In genomic region chr12:50039151-50039835, GRCh38 we compare ENCODE assay signal across 8 cellular contexts. TPM values are rescaled to one million over a fixed set of nuclear protein-coding genes. Genes with fewer than 3 reads are reported as not detected.
A peak's percentile ranks its signal among the peaks of the same experiment; 100 is the strongest.
DNase-seq lines count a peak whose midpoint lies in the region; ATAC-seq and TF ChIP-seq lines count a peak whose summit lies in the region.

No MANE protein-coding gene starts in this region.

- no peak for TF ChIP-seq POLR2A in Peyer's patch (IDR thresholded peaks at IDR 0.05)

- H3K4me2 ChIP-seq in Karpas-422 (ENCODE audit: low read depth, low read length, poor library complexity, severe bottlenecking) (no peak overlapping the region), fibroblast of lung (ENCODE audit: extremely low read depth, insufficient read depth, low read length) (no peak overlapping the region)

- peaks cover 23% of the 10 kb centered on the region for H3K27me3 Mint-ChIP-seq in nephron progenitor cell (ENCODE audit: low read depth, poor library complexity)
- H3K27me3 Mint-ChIP-seq in stimulated activated naive B cell treated with anti-CD40 and anti-IgM and Interleukin-4, amounts not matched to agents 10 μg/mL and 1 μg/mL and 100 μg/mL, for 72 hours, result peaks cover 0 to 6% of the 10 kb centered on the region in 2 donors

- TF ChIP-seq CTCF in Peyer's patch (IDR thresholded peaks at IDR 0.05) (peak; percentile 65 to 87 (median 80)), fibroblast of lung (conservative IDR thresholded peaks at IDR 0.05 in 1 of 2, IDR thresholded peaks at IDR 0.05 in 1 of 2; ENCODE audit: low read depth in 1 of 2, low read length in 2 of 2) (peak; percentile 71 to 90), nephron progenitor cell (IDR thresholded peaks at IDR 0.05) (peak; percentile 96)

- no peak overlapping the region for H3K4me3 ChIP-seq in Karpas-422 (ENCODE audit: low read length)
- H3K4me3 ChIP-seq in Peyer's patch, result no peak overlapping the region
- no peak overlapping the region for H3K4me3 ChIP-seq in fibroblast of lung (replicated peaks in 1 of 4; ENCODE audit: control extremely low read depth in 1 of 4, insufficient read depth in 1 of 4, low read depth in 3 of 4, low read length in 4 of 4)

- peak overlapping the region; percentile 38 for H3K4me3 Mint-ChIP-seq in nephron progenitor cell
- H3K4me3 Mint-ChIP-seq in stimulated activated naive B cell treated with anti-CD40 and anti-IgM and Interleukin-4, amounts not matched to agents 10 μg/mL and 1 μg/mL and 100 μg/mL, for 72 hours, result no peak overlapping the region

- no peak overlapping the region for H2AFZ ChIP-seq in Karpas-422 (ENCODE audit: low read length)
- no peak overlapping the region for H2AFZ ChIP-seq in fibroblast of lung (ENCODE audit: low read length)

- H3K4me1 Mint-ChIP-seq in nephron progenitor cell, result peaks cover 39% of the 10 kb centered on the region
- peaks cover 0 to 7% of the 10 kb centered on the region in 2 donors for H3K4me1 Mint-ChIP-seq in stimulated activated naive B cell treated with anti-CD40 and anti-IgM and Interleukin-4, amounts not matched to agents 10 μg/mL and 1 μg/mL and 100 μg/mL, for 72 hours

- H3K4me1 ChIP-seq in Karpas-422 (ENCODE audit: low read length) (no peaks in the 10 kb centered on the region), Peyer's patch (no peaks in the 10 kb centered on the region), fibroblast of lung (ENCODE audit: control insufficient read depth, extremely low read depth, insufficient read depth, low read length) (no peaks in the 10 kb centered on the region)

- H3K9me3 ChIP-seq in Karpas-422 (ENCODE audit: low read length), result no peaks in the 10 kb centered on the region
- no peaks in the 10 kb centered on the region for H3K9me3 ChIP-seq in Peyer's patch
- no peaks in the 10 kb centered on the region for H3K9me3 ChIP-seq in fibroblast of lung (ENCODE audit: control insufficient read depth, insufficient read depth, low read depth, low read length)

- no peaks in the 10 kb centered on the region for H3K9me2 ChIP-seq in Karpas-422 (replicated peaks; ENCODE audit: insufficient read depth, low read length)

- no peak overlapping the region for H3K27ac Mint-ChIP-seq in nephron progenitor cell
- no peak overlapping the region for H3K27ac Mint-ChIP-seq in stimulated activated naive B cell treated with anti-CD40 and anti-IgM and Interleukin-4, amounts not matched to agents 10 μg/mL and 1 μg/mL and 100 μg/mL, for 72 hours

- H3K27me3 ChIP-seq in Karpas-422 (ENCODE audit: low read length) (no peaks in the 10 kb centered on the region), Peyer's patch (no peaks in the 10 kb centered on the region), fibroblast of lung (ENCODE audit: control insufficient read depth, insufficient read depth, low read length) (peaks cover 3% of the 10 kb centered on the region)

- peak; percentile 11 for DNase-seq in DMS114 treated with DMSO at 0.1 percent for 48 hours (lab: John Stamatoyannopoulos, UW; ENCODE audit: unreplicated experiment)
- peak; percentile 95 for DNase-seq in Karpas-422
- DNase-seq in Peyer's patch, result peak; percentile 78 to 94 (median 88)
- DNase-seq in activated T-cell treated with anti-CD3 and anti-CD28 coated beads, Interleukin-2, amount 50 U/mL, for 48 hours, result peak; percentile 94 to 95
- peak; percentile 74 to 75 for DNase-seq in fibroblast of lung (ENCODE audit: low read depth in 2 of 2)
- peak; percentile 95 for DNase-seq in nephron progenitor cell
- DNase-seq in stimulated activated naive B cell treated with anti-CD40 and anti-IgM and Interleukin-4, amounts not matched to agents 10 μg/mL and 1 μg/mL and 100 μg/mL, for 72 hours, result peak; percentile 58

- H3K79me2 ChIP-seq in Karpas-422 (ENCODE audit: low read length) (no peaks in the 10 kb centered on the region), fibroblast of lung (ENCODE audit: control insufficient read depth, insufficient read depth, low read length) (no peaks in the 10 kb centered on the region)

- ATAC-seq in stimulated activated naive B cell treated with anti-CD40 and anti-IgM and Interleukin-4, amounts not matched to agents 10 μg/mL and 1 μg/mL and 100 μg/mL, for 72 hours (replicated peaks), result peak; percentile 94 to 99
- no peak for ATAC-seq in GM21381 (IDR thresholded peaks at IDR 0.05; ENCODE audit: unreplicated experiment)

- H3K36me3 ChIP-seq in Karpas-422 (ENCODE audit: insufficient read depth, low read length) (no peaks in the 10 kb centered on the region), Peyer's patch (no peaks in the 10 kb centered on the region), fibroblast of lung (ENCODE audit: control insufficient read depth, insufficient read depth, low read length) (no peaks in the 10 kb centered on the region)

- H3K9ac ChIP-seq in Karpas-422 (ENCODE audit: low read length), result no peak overlapping the region
- no peak overlapping the region for H3K9ac ChIP-seq in fibroblast of lung (ENCODE audit: insufficient read depth, low read length)

- H4K20me1 ChIP-seq in Karpas-422 (ENCODE audit: insufficient read depth, low read depth, low read length) (no peaks in the 10 kb centered on the region), fibroblast of lung (ENCODE audit: control insufficient read depth, extremely low read depth, insufficient read depth, low read length) (no peaks in the 10 kb centered on the region)

- no peaks in the 10 kb centered on the region for H3K36me3 Mint-ChIP-seq in nephron progenitor cell (ENCODE audit: low read depth)
- H3K36me3 Mint-ChIP-seq in stimulated activated naive B cell treated with anti-CD40 and anti-IgM and Interleukin-4, amounts not matched to agents 10 μg/mL and 1 μg/mL and 100 μg/mL, for 72 hours, result no peaks in the 10 kb centered on the region

- H3K9me3 Mint-ChIP-seq in nephron progenitor cell, result no peaks in the 10 kb centered on the region
- H3K9me3 Mint-ChIP-seq in stimulated activated naive B cell treated with anti-CD40 and anti-IgM and Interleukin-4, amounts not matched to agents 10 μg/mL and 1 μg/mL and 100 μg/mL, for 72 hours, result no peaks in the 10 kb centered on the region

- H3K27ac ChIP-seq in Karpas-422 (ENCODE audit: low read length) (no peak overlapping the region), Peyer's patch (no peak overlapping the region), fibroblast of lung (ENCODE audit: insufficient read depth, low read length) (no peak overlapping the region)

RNA-seq across cellular contexts. Expression of gene RACGAP1, which starts 14.0 kb away (rescaled TPM):
- 44.0 and 78.6 TPM in 2 replicates for total RNA-seq in Karpas-422 (2014; rRNA removed; shearing (Covaris generic); ENCODE audit: low replicate concordance)
- total RNA-seq in Peyer's patch, result 10 to 100 TPM in 1 of 4 donors, 1 to 10 TPM in 3; 5.1 to 29.7 (median 8.5) TPM
- 15.2 and 38.1 TPM in 2 replicates for total RNA-seq in fibroblast of lung
- polyA plus RNA-seq in fibroblast of lung, result 22.9 and 73.4 TPM in 2 replicates
- 25.0 and 77.1 TPM in 2 replicates for polyA plus RNA-seq in fibroblast of lung (2012)
- polyA minus RNA-seq in fibroblast of lung (ENCODE audit: low replicate concordance), result 7.4 and 96.5 TPM in 2 replicates

RNA-seq across cellular contexts. Expression of gene ASIC1, which starts 18.1 kb away (rescaled TPM):
- total RNA-seq in Karpas-422 (2014; rRNA removed; shearing (Covaris generic); ENCODE audit: low replicate concordance), result 17.9 and 26.7 TPM in 2 replicates
- total RNA-seq in Peyer's patch, result 1 to 10 TPM in 2 of 4 donors, under 1 TPM in 1, not detected in 1; 0.70 to 5.7 (median 1.5) TPM
- total RNA-seq in fibroblast of lung, result 1.7 and 1.8 TPM in 2 replicates
- polyA plus RNA-seq in fibroblast of lung, result 2.6 and 3.9 TPM in 2 replicates
- 3.1 and 4.2 TPM in 2 replicates for polyA plus RNA-seq in fibroblast of lung (2012)
- 9.8 and 11.0 TPM in 2 replicates for polyA minus RNA-seq in fibroblast of lung (ENCODE audit: low replicate concordance)

RNA-seq across cellular contexts. Expression of gene SMARCD1, which starts 45.8 kb away (rescaled TPM):
- 124 and 168 TPM in 2 replicates for total RNA-seq in Karpas-422 (2014; rRNA removed; shearing (Covaris generic); ENCODE audit: low replicate concordance)
- 100 to 1,000 TPM in 2 of 4 donors, 10 to 100 TPM in 2; 76.5 to 126 (median 95.1) TPM for total RNA-seq in Peyer's patch
- total RNA-seq in fibroblast of lung, result 22.9 and 34.3 TPM in 2 replicates
- polyA plus RNA-seq in fibroblast of lung, result 30.5 and 45.0 TPM in 2 replicates
- 23.3 and 31.5 TPM in 2 replicates for polyA plus RNA-seq in fibroblast of lung (2012)
- polyA minus RNA-seq in fibroblast of lung (ENCODE audit: low replicate concordance), result 42.1 and 88.6 TPM in 2 replicates

Comparison
In these comparisons a context has a peak if more than half of its experiments do, and no peak if none do; other contexts are left out.
1. DNase-seq: peak in every context shown above with its lines; median percentile 95 in Karpas-422; 95 in nephron progenitor cell; 94 in activated T-cell treated with anti-CD3 and anti-CD28 coated beads, Interleukin-2, amount 50 U/mL, for 48 hours; 88 in Peyer's patch; 74 in fibroblast of lung; 58 in stimulated activated naive B cell treated with anti-CD40 and anti-IgM and Interleukin-4, amounts not matched to agents 10 μg/mL and 1 μg/mL and 100 μg/mL, for 72 hours; 11 in DMS114 treated with DMSO at 0.1 percent for 48 hours.